8 cellular contexts compared by ENCODE assay signal in genomic region chr12:123660328-123660727, GRCh38. TPM values are rescaled to one million over a fixed set of nuclear protein-coding genes. Genes with fewer than 3 reads are reported as not detected.
DNase-seq lines count a peak whose midpoint lies in the region; ATAC-seq and TF ChIP-seq lines count a peak whose summit lies in the region.
"Had no signal": no experiment of that assay in that cellular context is flagged by ENCODE, and none has a peak within 500 bp of the region (broad histone marks: within the 10 kb centered on the region; RNA-seq: fewer than 3 reads in every experiment).

No MANE protein-coding gene starts in this region.

- no peak for ATAC-seq in activated naive CD8-positive, alpha-beta T cell treated with anti-CD3 and anti-CD28 coated beads, Interleukin-2, amount 10 ng/mL, durations not matched to agents 7 days and 5 days (ENCODE audit: low read depth)
- ATAC-seq in activated naive CD8-positive, alpha-beta T cell treated with anti-CD3 and anti-CD28 coated beads, Interleukin-2, amount 50 U/mL, for 24 hours: no peak
- no peak for ATAC-seq in HG02840 (IDR thresholded peaks at IDR 0.05; ENCODE audit: low FRiP score, unreplicated experiment)

- H3K4me1 Mint-ChIP-seq in activated naive CD8-positive, alpha-beta T cell treated with anti-CD3 and anti-CD28 coated beads, Interleukin-2, amount 10 ng/mL, durations not matched to agents 7 days and 5 days: peaks cover 15% of the 10 kb centered on the region
- H3K4me1 Mint-ChIP-seq in activated naive CD8-positive, alpha-beta T cell treated with anti-CD3 and anti-CD28 coated beads, Interleukin-2, amount 50 U/mL, for 24 hours: peaks cover 11% of the 10 kb centered on the region

- no peak for TF ChIP-seq CTCF in uterus (IDR thresholded peaks at IDR 0.05)

- H3K9me3 ChIP-seq in uterus: no peaks in the 10 kb centered on the region

- POLR2A ChIA-PET in activated naive CD8-positive, alpha-beta T cell treated with anti-CD3 and anti-CD28 coated beads, Interleukin-2, amount 10 ng/mL, durations not matched to agents 7 days and 5 days (lab: Charles Lee): interaction anchor here (1.1 kb wide), 1 partner anchor 11 kb away, joined by 4 read pairs; the partner anchor contains the start of gene TCTN2

- peak overlapping the region; percentile 3 for H3K4me3 Mint-ChIP-seq in activated naive CD8-positive, alpha-beta T cell treated with anti-CD3 and anti-CD28 coated beads, Interleukin-2, amount 10 ng/mL, durations not matched to agents 7 days and 5 days
- no peak overlapping the region for H3K4me3 Mint-ChIP-seq in activated naive CD8-positive, alpha-beta T cell treated with anti-CD3 and anti-CD28 coated beads, Interleukin-2, amount 50 U/mL, for 24 hours
- H3K4me3 Mint-ChIP-seq: CD4-positive, alpha-beta T cell had no signal

- H3K27ac Mint-ChIP-seq in activated naive CD8-positive, alpha-beta T cell treated with anti-CD3 and anti-CD28 coated beads, Interleukin-2, amount 10 ng/mL, durations not matched to agents 7 days and 5 days: peak overlapping the region; percentile 9
- H3K27ac Mint-ChIP-seq in activated naive CD8-positive, alpha-beta T cell treated with anti-CD3 and anti-CD28 coated beads, Interleukin-2, amount 50 U/mL, for 24 hours: no peak overlapping the region

- no peak for TF ChIP-seq POLR2A in uterus (IDR thresholded peaks at IDR 0.05)

- H3K27ac ChIP-seq in uterus: peak overlapping the region; percentile 42 to 50

- H3K27me3 Mint-ChIP-seq in activated naive CD8-positive, alpha-beta T cell treated with anti-CD3 and anti-CD28 coated beads, Interleukin-2, amount 10 ng/mL, durations not matched to agents 7 days and 5 days: no peaks in the 10 kb centered on the region
- no peaks in the 10 kb centered on the region for H3K27me3 Mint-ChIP-seq in activated naive CD8-positive, alpha-beta T cell treated with anti-CD3 and anti-CD28 coated beads, Interleukin-2, amount 50 U/mL, for 24 hours
- H3K27me3 Mint-ChIP-seq: CD4-positive, alpha-beta T cell had no signal

- no peak overlapping the region for H3K4me3 ChIP-seq in uterus

- no peaks in the 10 kb centered on the region for H3K36me3 ChIP-seq in uterus

- intact Hi-C loops in uterus (cut with DNase I; ENCODE audit: low total_unique reads): no loop called here

- H3K36me3 Mint-ChIP-seq in activated naive CD8-positive, alpha-beta T cell treated with anti-CD3 and anti-CD28 coated beads, Interleukin-2, amount 10 ng/mL, durations not matched to agents 7 days and 5 days: peaks cover 27% of the 10 kb centered on the region
- peaks cover 45% of the 10 kb centered on the region for H3K36me3 Mint-ChIP-seq in activated naive CD8-positive, alpha-beta T cell treated with anti-CD3 and anti-CD28 coated beads, Interleukin-2, amount 50 U/mL, for 24 hours (ENCODE audit: low read depth)

- H3K4me1 ChIP-seq in uterus: no peaks in the 10 kb centered on the region

- no peak for DNase-seq in activated naive CD8-positive, alpha-beta T cell treated with anti-CD3 and anti-CD28 coated beads, Interleukin-2, amount 10 ng/mL, durations not matched to agents 7 days and 5 days
- no peak for DNase-seq in activated naive CD8-positive, alpha-beta T cell treated with anti-CD3 and anti-CD28 coated beads, Interleukin-2, amount 50 U/mL, for 24 hours
- DNase-seq in epidermal melanocyte (ENCODE audit: insufficient read length, low spot score) (peak; percentile 61), uterus (no peak), NCI-H187 treated with DMSO at 0.1 percent for 48 hours (lab: John Stamatoyannopoulos, UW) (no peak)
- DNase-seq: CD4-positive, alpha-beta T cell; glutamatergic neuron had no signal

- H3K9me3 Mint-ChIP-seq in activated naive CD8-positive, alpha-beta T cell treated with anti-CD3 and anti-CD28 coated beads, Interleukin-2, amount 10 ng/mL, durations not matched to agents 7 days and 5 days: no peaks in the 10 kb centered on the region
- H3K9me3 Mint-ChIP-seq in activated naive CD8-positive, alpha-beta T cell treated with anti-CD3 and anti-CD28 coated beads, Interleukin-2, amount 50 U/mL, for 24 hours: no peaks in the 10 kb centered on the region
- H3K9me3 Mint-ChIP-seq: CD4-positive, alpha-beta T cell had no signal

- no peaks in the 10 kb centered on the region for H3K27me3 ChIP-seq in uterus

RNA-seq across cellular contexts. Expression of gene TCTN2, which starts 10.6 kb away (rescaled TPM):
- total RNA-seq in activated naive CD8-positive, alpha-beta T cell treated with anti-CD3 and anti-CD28 coated beads, Interleukin-2, amount 10 ng/mL, durations not matched to agents 7 days and 5 days: 1 to 10 TPM; 3.8 to 4.1 TPM
- 100 to 1,000 TPM in 1 of 4 donors, 10 to 100 TPM in 2, 1 to 10 TPM in 1; 3.8 to 334 (median 23.9) TPM for total RNA-seq in uterus

RNA-seq across cellular contexts. Expression of gene GTF2H3, which starts 26.7 kb away (rescaled TPM):
- total RNA-seq in activated naive CD8-positive, alpha-beta T cell treated with anti-CD3 and anti-CD28 coated beads, Interleukin-2, amount 10 ng/mL, durations not matched to agents 7 days and 5 days: 10 to 100 TPM; 35.8 to 36.7 TPM
- 10 to 100 TPM; 12.3 to 66.4 (median 31.1) TPM for total RNA-seq in uterus

RNA-seq across cellular contexts. Expression of gene EIF2B1, which starts 26.8 kb away (rescaled TPM):
- 10 to 100 TPM; 56.8 to 62.8 TPM for total RNA-seq in activated naive CD8-positive, alpha-beta T cell treated with anti-CD3 and anti-CD28 coated beads, Interleukin-2, amount 10 ng/mL, durations not matched to agents 7 days and 5 days
- 100 to 1,000 TPM in 1 of 4 donors, 10 to 100 TPM in 3; 35.1 to 114 (median 66.7) TPM for total RNA-seq in uterus

RNA-seq across cellular contexts. Expression of gene ATP6V0A2, which starts 51.8 kb away (rescaled TPM):
- 10 to 100 TPM; 52.1 to 54.4 TPM for total RNA-seq in activated naive CD8-positive, alpha-beta T cell treated with anti-CD3 and anti-CD28 coated beads, Interleukin-2, amount 10 ng/mL, durations not matched to agents 7 days and 5 days
- 10 to 100 TPM; 10.6 to 38.6 (median 30.2) TPM for total RNA-seq in uterus

RNA-seq across cellular contexts. Expression of gene DDX55, which starts 58.4 kb away (rescaled TPM):
- 10 to 100 TPM; 34.5 to 39.3 TPM for total RNA-seq in activated naive CD8-positive, alpha-beta T cell treated with anti-CD3 and anti-CD28 coated beads, Interleukin-2, amount 10 ng/mL, durations not matched to agents 7 days and 5 days
- 10 to 100 TPM in 3 of 4 donors, 1 to 10 TPM in 1; 5.9 to 42.0 (median 23.9) TPM for total RNA-seq in uterus
